10 cellular contexts compared by ENCODE assay signal in genomic region chr3:150022406-150023238, GRCh38. TPM values are rescaled to one million over a fixed set of nuclear protein-coding genes. Genes with fewer than 3 reads are reported as not detected.
A peak's percentile ranks its signal among the peaks of the same experiment; 100 is the strongest.
DNase-seq lines count a peak whose midpoint lies in the region; ATAC-seq and FAIRE-seq lines count a peak whose summit lies in the region.
"Had no signal": no experiment of that assay in that cellular context is flagged by ENCODE, and none has a peak within 500 bp of the region (broad histone marks: within the 10 kb centered on the region; RNA-seq: fewer than 3 reads in every experiment).

No MANE protein-coding gene starts in this region.

- peaks cover 8 to 24% (median 21%) of the 10 kb centered on the region in 3 donors for H3K9me3 Mint-ChIP-seq in T-cell

- DNase-seq in SW480 (ENCODE audit: low spot score) (peak; percentile 54), small intestine (peak; percentile 32), DMS114 treated with DMSO at 0.1 percent for 48 hours (lab: John Stamatoyannopoulos, UW; ENCODE audit: unreplicated experiment) (no peak), T-cell (no peak), Right ventricle myocardium superior (no peak)
- DNase-seq: stimulated activated CD4-positive, alpha-beta T cell treated with anti-CD3 and anti-CD28 coated beads, Interleukin-2, amount 100 ng/mL, for 48 hours had no signal

- CTCF ChIA-PET in T-cell (lab: Charles Lee): no interaction called here

- H3K27me3 ChIP-seq in small intestine (ENCODE audit: control insufficient read depth in 2 of 2, insufficient read depth in 2 of 2, low read length in 2 of 2): no peaks in the 10 kb centered on the region

- intact Hi-C loops in Right ventricle myocardium superior (cut with DNase I): no loop called here

- ATAC-seq in GM19324 (IDR thresholded peaks at IDR 0.05; ENCODE audit: low FRiP score, unreplicated experiment): peak; percentile 80
- peak; percentile 82 for ATAC-seq in HG03342 (IDR thresholded peaks at IDR 0.05; ENCODE audit: unreplicated experiment)
- ATAC-seq in T-cell (replicated peaks in 1 of 4): no peak
- no peak for ATAC-seq in Right ventricle myocardium superior (ENCODE audit: poor library complexity)

- POLR2A ChIA-PET in T-cell (lab: Charles Lee): interaction anchor here in 1 of 2 donors (0.5 kb wide), 1 partner anchor 1244 kb away, joined by 3 read pairs; no protein-coding TSS in a partner anchor

- H3K9me3 ChIP-seq in small intestine (ENCODE audit: control insufficient read depth, low read depth): no peaks in the 10 kb centered on the region

- WGBS in small intestine, 3 donors: 56 to 78% (median 74%) methylated on average over 8 of the region's 8 CpGs

- H3K4me1 ChIP-seq in small intestine (ENCODE audit: control insufficient read depth in 2 of 2, insufficient read depth in 1 of 2, low read depth in 1 of 2, low read length in 1 of 2): no peaks in the 10 kb centered on the region
- H3K4me1 ChIP-seq: HAP-1 had no signal

- H3K36me3 Mint-ChIP-seq in T-cell: no peaks in the 10 kb centered on the region

- H3K27me3 Mint-ChIP-seq in T-cell: peaks cover 23 to 24% of the 10 kb centered on the region in 2 donors

- H3K27ac ChIP-seq in small intestine (ENCODE audit: low read depth in 1 of 2, low read length in 1 of 2): no peak overlapping the region

- no peak overlapping the region for H3K4me3 Mint-ChIP-seq in T-cell

- FAIRE-seq in small intestine (lab: Jason Lieb, UNC): no peak
- FAIRE-seq: islet of Langerhans had no signal

- no peaks in the 10 kb centered on the region for H3K36me3 ChIP-seq in small intestine (ENCODE audit: control insufficient read depth in 2 of 2, insufficient read depth in 2 of 2, low read length in 2 of 2)
- H3K36me3 ChIP-seq: HAP-1 had no signal

- H3K27ac Mint-ChIP-seq in T-cell: no peak overlapping the region

- no peaks in the 10 kb centered on the region for H3K4me1 Mint-ChIP-seq in T-cell

- H3K4me3 ChIP-seq in small intestine (ENCODE audit: low read depth in 1 of 2, low read length in 2 of 2): no peak overlapping the region
- H3K4me3 ChIP-seq: HAP-1 had no signal

RNA-seq across cellular contexts. Expression of gene PFN2, which starts 51.9 kb away (rescaled TPM):
- 10 to 100 TPM; 27.3 to 45.3 (median 37.3) TPM for polyA plus RNA-seq in small intestine
- total RNA-seq in T-cell: 10 to 100 TPM in 2 of 5 donors, 1 to 10 TPM in 3; 7.4 to 12.9 (median 9.4) TPM
- 61.3 TPM for total RNA-seq in Right ventricle myocardium superior

Comparison
In these comparisons a context has a peak if more than half of its experiments do, and no peak if none do; other contexts are left out.
1. ATAC-seq: peak in GM19324 (single experiment) and HG03342 (single experiment); none in T-cell (0 of 4) and Right ventricle myocardium superior (single experiment).
2. DNase-seq: peak in SW480 (single experiment) and small intestine (single experiment); none in DMS114 treated with DMSO at 0.1 percent for 48 hours (single experiment), T-cell (0 of 34) and Right ventricle myocardium superior (single experiment).